ENCODE assay signal across 8 cellular contexts in the genomic region with DNA sequence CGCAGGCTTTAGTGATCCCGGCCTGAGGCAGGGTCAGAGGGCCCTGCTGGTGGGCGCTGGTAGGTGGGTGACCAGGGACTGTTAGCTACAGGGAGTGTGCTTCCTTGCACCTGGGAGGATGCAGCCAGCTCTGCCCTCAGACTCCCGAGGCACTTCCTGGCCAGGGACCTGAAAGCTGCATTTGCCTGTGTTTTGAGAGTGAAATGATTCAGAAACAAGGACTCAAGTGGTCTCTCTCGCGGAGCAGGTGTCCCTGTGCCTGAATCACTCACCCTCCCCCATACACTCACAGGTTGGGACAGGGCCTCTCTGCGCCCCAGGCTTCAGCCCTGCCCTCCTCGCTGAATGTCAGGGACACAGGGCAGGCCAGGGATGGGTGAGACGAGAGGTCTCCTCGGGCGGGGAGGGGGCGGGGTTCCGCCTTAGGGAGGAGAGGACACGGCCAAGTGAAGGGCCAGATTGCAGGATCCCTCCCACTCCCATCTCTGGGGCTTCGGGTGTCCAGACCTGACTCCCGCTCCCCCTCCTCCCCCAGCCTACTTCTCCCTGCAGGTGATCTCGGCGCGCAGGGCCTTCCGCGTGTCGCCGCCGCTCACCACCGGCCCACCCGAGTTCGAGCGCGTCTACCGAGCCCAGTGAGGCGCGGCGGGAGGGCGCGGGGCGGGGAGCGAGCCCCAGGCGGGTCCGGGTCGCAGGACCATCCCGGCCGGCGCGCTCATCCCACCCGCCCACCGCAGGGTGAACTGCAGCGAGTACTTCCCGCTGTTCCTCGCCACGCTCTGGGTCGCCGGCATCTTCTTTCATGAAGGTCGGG. TPM values are rescaled to one million over a fixed set of nuclear protein-coding genes. Genes with fewer than 3 reads are reported as not detected.
DNase-seq lines count a peak whose midpoint lies in the region; ATAC-seq and TF ChIP-seq lines count a peak whose summit lies in the region.

No MANE protein-coding gene starts in this region.

- intact Hi-C loops in adrenal gland (cut with DNase I): loop anchor here in 1 of 2 donors (5.0 kb wide), 1 partner anchor 33 kb away; no protein-coding TSS in a partner anchor

- DNase-seq in activated T-cell treated with anti-CD3 and anti-CD28 coated beads, Interleukin-2, amount 50 U/mL, for 1 hour: peak; percentile 33
- DNase-seq in activated T-cell treated with anti-CD3 and anti-CD28 coated beads for 4 hours: no peak
- peak; percentile 54 for DNase-seq in NCI-H128 (lab: John Stamatoyannopoulos, UW; ENCODE audit: unreplicated experiment)
- DNase-seq in adrenal gland: peak in 6 of 7 donors; percentile 59 to 87 (median 66)
- DNase-seq in islet precursor cell: peak; percentile 87
- DNase-seq in GM19238 (ENCODE audit: insufficient read length, low spot score): no peak

- no peak for TF ChIP-seq POLR2A in adrenal gland (IDR thresholded peaks at IDR 0.05)

- H3K27ac ChIP-seq in adrenal gland (peak overlapping the region; percentile 26 to 88 (median 85)), temporal lobe (ENCODE audit: low read depth, low read length) (peak overlapping the region; percentile 27)

- WGBS in adrenal gland, 4 donors: 0 to 7% (median 4%) methylated on average over 8 to 53 of the region's 53 CpGs; no CpG with 5 or more reads in 1 of the 4 donors

- no peaks in the 10 kb centered on the region for H3K9me3 ChIP-seq in adrenal gland (replicated peaks in 1 of 3)

- peak overlapping the region in 2 of 4 donors; percentile 59 to 64 for H3K4me3 ChIP-seq in adrenal gland

- ATAC-seq in GM18498 (IDR thresholded peaks at IDR 0.05; ENCODE audit: unreplicated experiment): no peak

- H3K27me3 ChIP-seq in adrenal gland: no peaks in the 10 kb centered on the region

- peaks cover 10 to 42% of the 10 kb centered on the region in 2 donors for H3K4me1 ChIP-seq in adrenal gland (replicated peaks in 1 of 2)

- H3K36me3 ChIP-seq in adrenal gland (replicated peaks in 1 of 2): peaks cover 0 to 32% of the 10 kb centered on the region in 2 donors

- TF ChIP-seq CTCF in adrenal gland (IDR thresholded peaks at IDR 0.05): peak in 1 of 6 experiments; percentile 11

RNA-seq across cellular contexts. Expression of a gene that starts 1.5 kb away (rescaled TPM):
- total RNA-seq in adrenal gland (100 to 1,000 TPM in 1 of 8 donors, 10 to 100 TPM in 7; 10.2 to 205 (median 27.0) TPM), temporal lobe (0.74 TPM)
- 10 to 100 TPM in 2 of 3 donors, not detected in 1; 24.1 to 44.4 TPM for polyA plus RNA-seq in adrenal gland

RNA-seq across cellular contexts. Expression of a gene that starts 11.4 kb away (rescaled TPM):
- total RNA-seq in adrenal gland: 100 to 1,000 TPM in 7 of 8 donors, 10 to 100 TPM in 1; 93.3 to 242 (median 223) TPM
- polyA plus RNA-seq in adrenal gland: 100 to 1,000 TPM in 2 of 3 donors, 10 to 100 TPM in 1; 80.5 to 192 (median 122) TPM
- total RNA-seq in temporal lobe: 70.3 TPM

RNA-seq across cellular contexts. Expression of a gene that starts 25.4 kb away (rescaled TPM):
- total RNA-seq in adrenal gland (1,000 to 10,000 TPM in 3 of 8 donors, 100 to 1,000 TPM in 5; 521 to 2,312 (median 919) TPM), temporal lobe (45.7 TPM)
- polyA plus RNA-seq in adrenal gland: 100 to 1,000 TPM; 258 to 312 (median 292) TPM

Comparison
In these comparisons a context has a peak if more than half of its experiments do, and no peak if none do; other contexts are left out.
1. DNase-seq: peak in activated T-cell treated with anti-CD3 and anti-CD28 coated beads, Interleukin-2, amount 50 U/mL, for 1 hour (single experiment), NCI-H128 (single experiment), adrenal gland (6 of 7) and islet precursor cell (single experiment); none in activated T-cell treated with anti-CD3 and anti-CD28 coated beads for 4 hours (single experiment) and GM19238 (single experiment).
2. RNA of a gene that starts 25.4 kb away (total RNA-seq): 521 to 2,312 TPM in adrenal gland; 45.7 TPM in temporal lobe (single experiment); every median in the first group is over 10 times any median in the second.